Comparison of ENCODE assay signal across 8 cellular contexts in genomic region chr17:30711176-30711575, GRCh38.
DNase-seq lines count a peak whose midpoint lies in the region; ATAC-seq and TF ChIP-seq lines count a peak whose summit lies in the region.
"Not testable (repeated sequence)": the region's sequence is repeated elsewhere in the genome, so short reads cannot be mapped to it uniquely, and the experiment has no call there.

No MANE protein-coding gene starts in this region.

- not testable (repeated sequence) for H3K27ac ChIP-seq in DND-41 (ENCODE audit: low read length); endodermal cell (ENCODE audit: low read depth, low read length); vagina
- peak overlapping the region; percentile 33 for H3K27ac ChIP-seq in iPS-20b (ENCODE audit: low read length)

- TF ChIP-seq CTCF in DND-41 (IDR thresholded peaks at IDR 0.05; ENCODE audit: borderline replicate concordance, extremely low read depth, low read length, poor library complexity, severe bottlenecking); Loucy (conservative IDR thresholded peaks at IDR 0.05; ENCODE audit: low read length); endodermal cell (conservative IDR thresholded peaks at IDR 0.05); vagina (IDR thresholded peaks at IDR 0.05): not testable (repeated sequence)

- H3K4me3 Mint-ChIP-seq in activated CD4-positive, alpha-beta T cell treated with anti-CD3 and anti-CD28 coated beads, Interleukin-2, amount 10 ng/mL, durations not matched to agents 24 days and 14 days, result peak overlapping the region; percentile 81
- peak overlapping the region; percentile 85 for H3K4me3 Mint-ChIP-seq in endodermal cell

- peak overlapping the region; percentile 67 for H3K4me2 ChIP-seq in DND-41 (ENCODE audit: insufficient read depth, low read length)
- peak overlapping the region; percentile 85 for H3K4me2 ChIP-seq in Loucy (ENCODE audit: low read depth, low read length, poor library complexity, severe bottlenecking)

- H3K27me3 Mint-ChIP-seq in activated CD4-positive, alpha-beta T cell treated with anti-CD3 and anti-CD28 coated beads, Interleukin-2, amount 10 ng/mL, durations not matched to agents 24 days and 14 days, result peaks cover 45% of the 10 kb centered on the region
- H3K27me3 Mint-ChIP-seq in endodermal cell (ENCODE audit: insufficient read depth), result not testable (repeated sequence)

- H3K4me1 Mint-ChIP-seq in activated CD4-positive, alpha-beta T cell treated with anti-CD3 and anti-CD28 coated beads, Interleukin-2, amount 10 ng/mL, durations not matched to agents 24 days and 14 days, result peaks cover 25% of the 10 kb centered on the region
- peaks cover 23% of the 10 kb centered on the region for H3K4me1 Mint-ChIP-seq in endodermal cell

- not testable (repeated sequence) for H3K9me2 ChIP-seq in Loucy (replicated peaks; ENCODE audit: low read depth, low read length)

- H3K9ac ChIP-seq in DND-41 (ENCODE audit: low read depth, low read length) (peak overlapping the region; percentile 73; the same call in 1 of the 2 replicates), Loucy (ENCODE audit: low read depth, low read length, poor library complexity, severe bottlenecking) (peak overlapping the region; percentile 69), endodermal cell (ENCODE audit: extremely low read depth, low read length, poor library complexity, severe bottlenecking) (peak overlapping the region; percentile 47), iPS-20b (ENCODE audit: low read depth, low read length) (peak overlapping the region; percentile 84; the same call in 1 of the 2 replicates)
- not testable (repeated sequence) for H3K9ac ChIP-seq in adipocyte (ENCODE audit: low read length)

- not testable (repeated sequence) for H2AFZ ChIP-seq in DND-41 (ENCODE audit: low read depth, low read length); Loucy (ENCODE audit: low read length); neuron (ENCODE audit: low read depth, low read length)

- H3K36me3 ChIP-seq in DND-41 (ENCODE audit: insufficient read depth, low read length); Loucy (ENCODE audit: insufficient read depth, low read length); adipocyte (ENCODE audit: control insufficient read depth, insufficient read depth, low read length, severe bottlenecking); endodermal cell (ENCODE audit: control insufficient read depth, insufficient read depth, low read length); iPS-20b (ENCODE audit: insufficient read depth, low read depth, low read length); neuron (ENCODE audit: insufficient read depth, low read length); vagina: not testable (repeated sequence)

- DNase-seq in DND-41; activated CD4-positive, alpha-beta T cell treated with anti-CD3 and anti-CD28 coated beads, Interleukin-2, amount 10 ng/mL, durations not matched to agents 24 days and 14 days; adipocyte (ENCODE audit: low read depth); endodermal cell; vagina (ENCODE audit: extremely low spot score in 2 of 2): not testable (repeated sequence)

- H3K27me3 ChIP-seq in DND-41 (ENCODE audit: insufficient read depth, low read length, poor library complexity); Loucy (ENCODE audit: insufficient read depth, low read length, poor library complexity, severe bottlenecking); adipocyte (replicated peaks; ENCODE audit: control insufficient read depth, insufficient read depth, low read length); endodermal cell (ENCODE audit: control insufficient read depth, insufficient read depth, low read length, poor library complexity, severe bottlenecking); iPS-20b (ENCODE audit: insufficient read depth, low read length); neuron (ENCODE audit: insufficient read depth, low read length); vagina: not testable (repeated sequence)

- WGBS in endodermal cell (ENCODE audit: insufficient coverage in 1 of 2, insufficient read length in 1 of 2), 2 experiments, result 40 to 65% methylated on average over 1 to 8 of the region's 8 CpGs

- not testable (repeated sequence) for TF ChIP-seq POLR2A in vagina (IDR thresholded peaks at IDR 0.05)

- not testable (repeated sequence) for H3K36me3 Mint-ChIP-seq in activated CD4-positive, alpha-beta T cell treated with anti-CD3 and anti-CD28 coated beads, Interleukin-2, amount 10 ng/mL, durations not matched to agents 24 days and 14 days (ENCODE audit: low read depth); endodermal cell (ENCODE audit: low read depth)

- peak overlapping the region in 1 of 2 experiments; percentile 72; a peak in 2 of 4 replicates for H3K4me3 ChIP-seq in DND-41 (ENCODE audit: low read depth in 1 of 2, low read length in 2 of 2)
- H3K4me3 ChIP-seq in Loucy (ENCODE audit: low read length, poor library complexity, severe bottlenecking), result peak overlapping the region; percentile 98
- H3K4me3 ChIP-seq in adipocyte (ENCODE audit: low read length), result peak overlapping the region; percentile 86
- peak overlapping the region; percentile 83 for H3K4me3 ChIP-seq in endodermal cell (ENCODE audit: low read length)
- H3K4me3 ChIP-seq in iPS-20b (ENCODE audit: low read length), result peak overlapping the region; percentile 73
- peak overlapping the region; percentile 68 for H3K4me3 ChIP-seq in neuron (ENCODE audit: low read length)
- peak overlapping the region; percentile 76 to 83 for H3K4me3 ChIP-seq in vagina

- not testable (repeated sequence) for H3K27ac Mint-ChIP-seq in activated CD4-positive, alpha-beta T cell treated with anti-CD3 and anti-CD28 coated beads, Interleukin-2, amount 10 ng/mL, durations not matched to agents 24 days and 14 days
- H3K27ac Mint-ChIP-seq in endodermal cell, result peak overlapping the region; percentile 94

- peaks cover 35% of the 10 kb centered on the region for H3K4me1 ChIP-seq in DND-41 (ENCODE audit: insufficient read depth, low read length)
- peaks cover 25% of the 10 kb centered on the region for H3K4me1 ChIP-seq in Loucy (ENCODE audit: insufficient read depth, low read length, poor library complexity, severe bottlenecking)
- not testable (repeated sequence) for H3K4me1 ChIP-seq in adipocyte (ENCODE audit: control insufficient read depth, insufficient read depth, low read length); endodermal cell (ENCODE audit: control insufficient read depth, insufficient read depth, low read length); iPS-20b (ENCODE audit: insufficient read depth, low read length)
- peaks cover 16% of the 10 kb centered on the region for H3K4me1 ChIP-seq in neuron (ENCODE audit: insufficient read depth, low read length)
- peaks cover 41% of the 10 kb centered on the region for H3K4me1 ChIP-seq in vagina

- ATAC-seq in DND-41 (ENCODE audit: insufficient read depth, low read depth), result not testable (repeated sequence)

- peaks cover 41% of the 10 kb centered on the region for H4K20me1 ChIP-seq in DND-41 (ENCODE audit: insufficient read depth, low read length)
- H4K20me1 ChIP-seq in Loucy (ENCODE audit: insufficient read depth, low read length, poor library complexity, severe bottlenecking), result peaks cover 27% of the 10 kb centered on the region

- H3K9me3 Mint-ChIP-seq in activated CD4-positive, alpha-beta T cell treated with anti-CD3 and anti-CD28 coated beads, Interleukin-2, amount 10 ng/mL, durations not matched to agents 24 days and 14 days; endodermal cell: not testable (repeated sequence)

- peaks cover 65% of the 10 kb centered on the region for H3K79me2 ChIP-seq in DND-41 (ENCODE audit: insufficient read depth, low read length)
- H3K79me2 ChIP-seq in Loucy (ENCODE audit: insufficient read depth, low read length), result peaks cover 65% of the 10 kb centered on the region

- intact Hi-C loops in activated CD4-positive, alpha-beta T cell treated with anti-CD3 and anti-CD28 coated beads, Interleukin-2, amount 10 ng/mL, durations not matched to agents 24 days and 14 days (cut with micrococcal nuclease); vagina (cut with DNase I): not testable (repeated sequence)

- H3K9me3 ChIP-seq in DND-41 (ENCODE audit: insufficient read depth, low read length, severe bottlenecking); Loucy (ENCODE audit: insufficient read depth, low read depth, low read length); adipocyte (ENCODE audit: control insufficient read depth, low read length); endodermal cell (ENCODE audit: control insufficient read depth, low read length); iPS-20b (ENCODE audit: insufficient read depth, low read depth, low read length); neuron (ENCODE audit: low read length); vagina: not testable (repeated sequence)

- not testable (repeated sequence) for H3F3A ChIP-seq in Loucy (ENCODE audit: low read depth)
